ENCODE assay signal across 2 cellular contexts in the genomic region with DNA sequence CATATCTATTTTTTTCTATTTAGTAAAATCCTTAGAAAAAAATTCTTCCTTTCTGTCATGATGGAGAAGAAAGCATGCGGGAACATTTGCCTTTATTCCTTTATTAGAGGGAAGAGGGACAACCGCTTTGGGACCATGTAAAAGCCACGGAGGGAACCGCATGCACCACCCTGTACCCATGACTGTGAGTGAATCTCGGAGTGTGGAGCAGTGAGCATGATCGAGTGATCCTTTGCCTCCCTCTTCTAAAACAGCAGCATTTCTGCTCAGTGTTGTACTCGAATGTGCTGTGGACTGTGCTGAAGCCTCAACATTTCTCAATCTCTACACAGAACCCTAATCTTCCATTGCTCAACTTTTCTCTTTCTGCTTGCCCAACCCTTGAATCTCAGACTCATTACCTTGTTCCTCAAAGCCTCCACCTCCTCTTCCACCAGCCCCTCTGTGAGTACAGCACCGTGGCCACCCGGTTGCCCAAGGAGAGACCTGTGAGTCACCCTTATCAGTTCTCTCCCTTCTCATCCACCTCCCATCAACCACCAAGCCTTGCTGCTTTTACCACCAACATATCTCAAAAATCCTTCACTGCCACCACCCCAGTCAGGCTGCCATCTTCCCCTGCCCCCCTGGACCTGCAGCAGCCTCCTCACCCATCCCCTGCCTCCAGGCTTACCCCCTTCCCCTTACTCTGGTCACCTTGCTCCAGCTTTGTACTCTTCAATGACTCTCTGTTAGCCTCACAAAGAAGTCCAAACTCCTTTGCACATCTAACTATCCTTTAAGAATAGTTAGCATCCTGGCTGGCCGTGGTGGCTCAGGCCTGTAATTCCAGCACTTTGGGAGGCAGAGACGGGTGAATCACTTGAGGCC.
A peak's percentile ranks its signal among the peaks of the same experiment; 100 is the strongest.
TF ChIP-seq lines count a peak whose summit lies in the region.

No MANE protein-coding gene starts in this region.

TF ChIP-seq in IMR-90, 13 proteins besides CTCF, POLR2A, EP300 and RAD21:
- TF ChIP-seq, protein P1, sequence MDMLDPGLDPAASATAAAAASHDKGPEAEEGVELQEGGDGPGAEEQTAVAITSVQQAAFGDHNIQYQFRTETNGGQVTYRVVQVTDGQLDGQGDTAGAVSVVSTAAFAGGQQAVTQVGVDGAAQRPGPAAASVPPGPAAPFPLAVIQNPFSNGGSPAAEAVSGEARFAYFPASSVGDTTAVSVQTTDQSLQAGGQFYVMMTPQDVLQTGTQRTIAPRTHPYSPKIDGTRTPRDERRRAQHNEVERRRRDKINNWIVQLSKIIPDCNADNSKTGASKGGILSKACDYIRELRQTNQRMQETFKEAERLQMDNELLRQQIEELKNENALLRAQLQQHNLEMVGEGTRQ (IDR thresholded peaks at IDR 0.05; ENCODE audit: low read depth, low read length): no peak
- TF ChIP-seq CEBPB (IDR thresholded peaks at IDR 0.05; ENCODE audit: low read depth, low read length) (peak; percentile 79), FOS (IDR thresholded peaks at IDR 0.05; ENCODE audit: low read depth, low read length) (peak; percentile 32; the same call in 1 of the 2 replicates), MXI1 (IDR thresholded peaks at IDR 0.05; ENCODE audit: borderline replicate concordance, low read depth, low read length) (no peak), MAZ (IDR thresholded peaks at IDR 0.05; ENCODE audit: borderline replicate concordance, low read depth, low read length) (no peak), MAFK (IDR thresholded peaks at IDR 0.05; ENCODE audit: low read depth, low read length) (no peak), RCOR1 (IDR thresholded peaks at IDR 0.05; ENCODE audit: insufficient replicate concordance, low read length) (no peak)

TF ChIP-seq in HEK293T, 16 proteins besides CTCF, POLR2A, EP300 and RAD21 (continued from another document):
- TF ChIP-seq, protein P2, sequence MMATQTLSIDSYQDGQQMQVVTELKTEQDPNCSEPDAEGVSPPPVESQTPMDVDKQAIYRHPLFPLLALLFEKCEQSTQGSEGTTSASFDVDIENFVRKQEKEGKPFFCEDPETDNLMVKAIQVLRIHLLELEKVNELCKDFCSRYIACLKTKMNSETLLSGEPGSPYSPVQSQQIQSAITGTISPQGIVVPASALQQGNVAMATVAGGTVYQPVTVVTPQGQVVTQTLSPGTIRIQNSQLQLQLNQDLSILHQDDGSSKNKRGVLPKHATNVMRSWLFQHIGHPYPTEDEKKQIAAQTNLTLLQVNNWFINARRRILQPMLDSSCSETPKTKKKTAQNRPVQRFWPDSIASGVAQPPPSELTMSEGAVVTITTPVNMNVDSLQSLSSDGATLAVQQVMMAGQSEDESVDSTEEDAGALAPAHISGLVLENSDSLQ (IDR thresholded peaks at IDR 0.05): no peak
- no peak for TF ChIP-seq BHLHE40 (IDR thresholded peaks at IDR 0.05; ENCODE audit: borderline replicate concordance)
TF ChIP-seq in HEK293T: peak in this region for 0.
